Comparison of ENCODE assay signal across 8 cellular contexts in the genomic region with DNA sequence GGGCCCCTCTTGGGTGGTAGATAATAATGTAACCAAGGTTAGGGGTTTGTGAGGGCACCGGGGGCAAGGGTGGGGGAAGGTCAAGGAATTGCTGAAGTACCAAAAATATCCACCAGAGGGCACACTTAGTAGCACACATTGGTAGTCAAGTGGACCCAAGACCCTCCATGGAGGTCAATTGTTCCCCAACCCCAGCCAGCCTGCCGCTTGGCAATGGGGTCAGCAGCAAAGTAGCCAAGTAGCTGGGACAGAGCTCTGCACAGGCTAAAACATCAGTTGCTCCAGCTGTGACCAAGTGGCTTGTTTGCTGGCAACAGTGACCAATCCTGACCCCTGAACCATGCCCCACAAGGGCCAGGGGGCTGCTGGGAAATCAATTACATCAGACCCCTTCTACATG.
DNase-seq lines count a peak whose midpoint lies in the region; ATAC-seq and TF ChIP-seq lines count a peak whose summit lies in the region.

No MANE protein-coding gene starts in this region.

- H3K36me3 ChIP-seq in Karpas-422 (ENCODE audit: insufficient read depth, low read length) = no peaks in the 10 kb centered on the region
- no peaks in the 10 kb centered on the region for H3K36me3 ChIP-seq in endodermal cell (ENCODE audit: control insufficient read depth, insufficient read depth, low read length)

- H3K9me3 Mint-ChIP-seq in endodermal cell = no peaks in the 10 kb centered on the region

- H3K9me3 ChIP-seq in Karpas-422 (ENCODE audit: low read length) (no peaks in the 10 kb centered on the region), endodermal cell (ENCODE audit: control insufficient read depth, low read length) (no peaks in the 10 kb centered on the region)

- H3K4me3 Mint-ChIP-seq in endodermal cell = no peak overlapping the region

- 46 to 60% methylated on average over 1 to 2 of the region's 2 CpGs for WGBS in endodermal cell (ENCODE audit: insufficient coverage in 1 of 2, insufficient read length in 1 of 2), 2 experiments

- no peak overlapping the region for H2AFZ ChIP-seq in Karpas-422 (ENCODE audit: low read length)

- no peaks in the 10 kb centered on the region for H4K20me1 ChIP-seq in Karpas-422 (ENCODE audit: insufficient read depth, low read depth, low read length)

- H3K79me2 ChIP-seq in Karpas-422 (ENCODE audit: low read length) = no peaks in the 10 kb centered on the region

- no peak overlapping the region for H3K9ac ChIP-seq in Karpas-422 (ENCODE audit: low read length)
- no peak overlapping the region for H3K9ac ChIP-seq in endodermal cell (ENCODE audit: extremely low read depth, low read length, poor library complexity, severe bottlenecking)

- no peaks in the 10 kb centered on the region for H3K9me2 ChIP-seq in Karpas-422 (replicated peaks; ENCODE audit: insufficient read depth, low read length)

- ATAC-seq in HG02571 (IDR thresholded peaks at IDR 0.05; ENCODE audit: unreplicated experiment) = no peak

- no peak overlapping the region for H3K27ac ChIP-seq in Karpas-422 (ENCODE audit: low read length)
- no peak overlapping the region for H3K27ac ChIP-seq in endodermal cell (ENCODE audit: low read depth, low read length)

- H3K4me1 ChIP-seq in Karpas-422 (ENCODE audit: low read length) (no peaks in the 10 kb centered on the region), endodermal cell (ENCODE audit: control insufficient read depth, insufficient read depth, low read length) (no peaks in the 10 kb centered on the region)

- peaks cover 13% of the 10 kb centered on the region for H3K4me1 Mint-ChIP-seq in endodermal cell

- no peak overlapping the region for H3K27ac Mint-ChIP-seq in endodermal cell

- TF ChIP-seq CTCF in endodermal cell (conservative IDR thresholded peaks at IDR 0.05) = peak; percentile 91

- H3K36me3 Mint-ChIP-seq in endodermal cell (ENCODE audit: low read depth) = peaks cover 10% of the 10 kb centered on the region

- no peaks in the 10 kb centered on the region for H3K27me3 Mint-ChIP-seq in endodermal cell (ENCODE audit: insufficient read depth)

- H3K4me3 ChIP-seq in Karpas-422 (ENCODE audit: low read length) (no peak overlapping the region), endodermal cell (ENCODE audit: low read length) (no peak overlapping the region)

- peak; percentile 30 for DNase-seq in activated naive CD4-positive, alpha-beta T cell treated with Interleukin-2 at 50 U/mL for 16 hours
- no peak for DNase-seq in activated naive CD4-positive, alpha-beta T cell (lab: John Stamatoyannopoulos, UW)
- peak; percentile 87 for DNase-seq in Karpas-422
- DNase-seq in activated CD4-positive, alpha-beta T cell treated with anti-CD3 and anti-CD28 coated beads, Interleukin-2, amount 50 U/mL, for 24 hours (ENCODE audit: low read depth in 1 of 2, low spot score in 1 of 2) = peak; percentile 11 to 36
- DNase-seq in endodermal cell = peak; percentile 81
- peak; percentile 43 for DNase-seq in myocyte (ENCODE audit: low read depth)
- no peak for DNase-seq in mucosa of gallbladder (ENCODE audit: low spot score)

- no peaks in the 10 kb centered on the region for H3K27me3 ChIP-seq in Karpas-422 (ENCODE audit: low read length)
- H3K27me3 ChIP-seq in endodermal cell (ENCODE audit: control insufficient read depth, insufficient read depth, low read length, poor library complexity, severe bottlenecking) = no peaks in the 10 kb centered on the region

- H3K4me2 ChIP-seq in Karpas-422 (ENCODE audit: low read depth, low read length, poor library complexity, severe bottlenecking) = no peak overlapping the region

Comparison
In these comparisons a context has a peak if more than half of its experiments do, and no peak if none do; other contexts are left out.
1. DNase-seq: peak in activated naive CD4-positive, alpha-beta T cell treated with Interleukin-2 at 50 U/mL for 16 hours (single experiment), Karpas-422 (single experiment), activated CD4-positive, alpha-beta T cell treated with anti-CD3 and anti-CD28 coated beads, Interleukin-2, amount 50 U/mL, for 24 hours (2 of 2), endodermal cell (single experiment) and myocyte (single experiment); none in activated naive CD4-positive, alpha-beta T cell (0 of 4) and mucosa of gallbladder (single experiment).